ENCODE assay signal across 25 cellular contexts in the genomic region with DNA sequence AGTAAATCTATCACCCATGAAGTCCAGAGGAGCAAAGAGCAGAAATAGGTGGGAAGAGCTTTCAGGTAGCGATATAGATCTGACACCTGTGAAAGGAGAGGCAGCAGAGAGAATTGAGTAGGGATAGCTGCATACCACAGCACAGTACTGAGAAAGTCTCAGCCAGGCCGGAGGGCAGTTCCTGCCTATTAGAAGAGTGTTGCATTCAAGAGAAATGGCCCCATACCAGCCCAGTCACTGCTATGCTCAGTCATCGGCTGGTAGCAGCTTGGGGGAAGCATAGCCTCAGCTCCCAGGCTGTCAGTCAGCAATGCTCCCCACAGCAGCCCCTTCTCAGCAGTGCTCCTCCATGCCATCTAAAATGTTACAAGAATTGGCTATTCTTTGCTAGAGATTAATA.
A peak's percentile ranks its signal among the peaks of the same experiment; 100 is the strongest.
DNase-seq lines count a peak whose midpoint lies in the region; ATAC-seq lines count a peak whose summit lies in the region.
"Had no signal": no experiment of that assay in that cellular context is flagged by ENCODE, and none has a peak within 500 bp of the region (broad histone marks: within the 10 kb centered on the region; RNA-seq: fewer than 3 reads in every experiment).

No MANE protein-coding gene starts in this region.

- H3K9me3 ChIP-seq in GM23248 (ENCODE audit: low read depth) = no peaks in the 10 kb centered on the region
- H3K9me3 ChIP-seq: A549 had no signal

- H3K27ac ChIP-seq in GM23248 = no peak overlapping the region
- H3K27ac ChIP-seq: A549, C4-2B, RWPE1, SK-N-MC had no signal

- no peak overlapping the region for H3K4me3 ChIP-seq in GM23248
- H3K4me3 ChIP-seq: A549, SK-N-MC had no signal

- 60 to 61% methylated on average over 3 of the region's 3 CpGs for WGBS in GM23248 (ENCODE audit: low coverage in 1 of 2, low lambda C conversion rate in 2 of 2, missing lambda C conversion rate in 2 of 2), 2 experiments

- H4K20me1 ChIP-seq in GM23248 (ENCODE audit: insufficient read depth) = no peaks in the 10 kb centered on the region

- no peak overlapping the region for H3K4me2 ChIP-seq in GM23248 (ENCODE audit: unreplicated experiment)
- H3K4me2 ChIP-seq: A549 had no signal

- no peaks in the 10 kb centered on the region for H3F3A ChIP-seq in GM23248 (ENCODE audit: insufficient read depth)

- H3K79me2 ChIP-seq in GM23248 (ENCODE audit: insufficient read depth) = no peaks in the 10 kb centered on the region

- H3K4me1 ChIP-seq in GM23248 (ENCODE audit: insufficient read depth) = no peaks in the 10 kb centered on the region
- H3K4me1 ChIP-seq: A549 had no signal

- no peaks in the 10 kb centered on the region for H3K9me2 ChIP-seq in GM23248 (ENCODE audit: insufficient read depth)

- DNase-seq in GM23248 (peak; percentile 4), RPMI8226 (peak; percentile 23), globus pallidus (ENCODE audit: low spot score) (peak; percentile 3), medulla oblongata (ENCODE audit: extremely low spot score) (peak; percentile 10), COLO829 (ENCODE audit: low spot score) (no peak), kidney glomerular epithelial cell (lab: John Stamatoyannopoulos, UW) (no peak)
- DNase-seq: AML-193; CD8-positive, alpha-beta memory T cell; GOT3; HCEC 1CT; Karpas-422; NCI-H1092; NCI-H1417 treated with DMSO at 0.1 percent for 48 hours; NCI-H1694 treated with DMSO at 0.1 percent for 48 hours; NCI-H2081; NCI-H2227 treated with DMSO at 0.1 percent for 48 hours; NCI-H510A; NCI-H69; SIG-M5 had no signal

- H3K36me3 ChIP-seq in GM23248 (ENCODE audit: low read depth) = no peaks in the 10 kb centered on the region

- ATAC-seq in HG03280 (IDR thresholded peaks at IDR 0.05; ENCODE audit: unreplicated experiment) = no peak
- ATAC-seq: A549, HepG2 had no signal

- in situ Hi-C loops in GM23248 (cut with MboI) = no loop called here

- H3K9ac ChIP-seq in GM23248 = no peak overlapping the region

- no peak overlapping the region for H2AFZ ChIP-seq in GM23248

- no peaks in the 10 kb centered on the region for H3K27me3 ChIP-seq in GM23248 (replicated peaks; ENCODE audit: insufficient read depth)

Comparison
In these comparisons a context has a peak if more than half of its experiments do, and no peak if none do; other contexts are left out.
1. DNase-seq: peak in GM23248 (single experiment), RPMI8226 (single experiment), globus pallidus (single experiment) and medulla oblongata (single experiment); none in COLO829 (single experiment) and kidney glomerular epithelial cell (single experiment).